In genomic region chr6:156498696-156499095, GRCh38 we compare ENCODE assay signal across 3 cellular contexts.
"Had no signal": no experiment of that assay in that cellular context is flagged by ENCODE, and none has a peak within 500 bp of the region (broad histone marks: within the 10 kb centered on the region; RNA-seq: fewer than 3 reads in every experiment).

No MANE protein-coding gene starts in this region.

- H3K4me3 ChIP-seq: GM12878 had no signal

- ATAC-seq: GM12878 had no signal

- DNase-seq: GDM1, GF-D8 had no signal
